27 cellular contexts compared by ENCODE assay signal in the genomic region with DNA sequence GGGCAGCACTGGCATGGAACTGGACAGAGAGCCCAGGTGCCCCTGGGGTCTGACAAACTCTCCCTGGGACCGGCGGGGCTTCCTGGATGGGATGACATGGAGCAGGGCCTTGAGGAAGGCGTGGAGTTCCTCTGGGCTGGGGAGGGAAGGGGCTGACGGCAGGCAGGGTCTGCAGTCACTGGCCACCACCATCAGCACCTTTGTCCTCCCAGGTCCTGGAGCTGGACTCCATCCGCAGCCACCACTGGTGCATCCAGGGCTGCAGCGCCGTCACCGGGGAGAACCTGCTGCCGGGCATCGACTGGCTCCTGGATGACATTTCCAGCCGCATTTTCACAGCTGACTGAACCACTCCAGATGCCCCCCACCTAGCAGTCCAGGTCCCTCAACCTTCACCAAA. TPM values are rescaled to one million over a fixed set of nuclear protein-coding genes. Genes with fewer than 3 reads are reported as not detected.
"Had no signal": no experiment of that assay in that cellular context is flagged by ENCODE, and none has a peak within 500 bp of the region (broad histone marks: within the 10 kb centered on the region; RNA-seq: fewer than 3 reads in every experiment).

No MANE protein-coding gene starts in this region.

- H3K9me3 ChIP-seq: ascending aorta, Peyer's patch, SJCRH30 had no signal

- H3K27ac ChIP-seq: ascending aorta, cardiac muscle cell, Peyer's patch, SJCRH30, SK-N-MC, WERI-Rb-1 had no signal

- H3K4me3 ChIP-seq: ascending aorta, cardiac muscle cell, Peyer's patch, SJCRH30, SK-N-MC had no signal

- DNase-seq: activated CD4-positive, alpha-beta memory T cell treated with anti-CD3 and anti-CD28 coated beads, Interleukin-2, amount 10 ng/mL, durations not matched to agents 7 days and 5 days; activated CD4-positive, alpha-beta T cell treated with anti-CD3 and anti-CD28 coated beads for 1 hour; activated CD4-positive, alpha-beta T cell treated with anti-CD3 and anti-CD28 coated beads for 48 hours; activated CD4-positive, CD25-positive, alpha-beta regulatory T cell; activated gamma-delta T cell; activated naive CD4-positive, alpha-beta T cell treated with Interleukin-2 at 50 U/mL for 16 hours; activated naive CD8-positive, alpha-beta T cell treated with anti-CD3 and anti-CD28 coated beads, Interleukin-2, amount 10 ng/mL, durations not matched to agents 7 days and 5 days; activated T-cell treated with anti-CD3 and anti-CD28 coated beads, Interleukin-2, amount 50 U/mL, for 24 hours; amygdala; MM.1S; MV-4-11; NCI-H1092; NCI-H1436 treated with DMSO at 0.1 percent for 48 hours; NCI-H1694 treated with DMSO at 0.1 percent for 48 hours; NCI-H2029; NCI-H345; NCI-H524 treated with DMSO at 0.1 percent for 48 hours; PC-3; Peyer's patch; RPMI8226; SHP77; SJCRH30; T1000; WERI-Rb-1 had no signal

- H3K27me3 ChIP-seq: ascending aorta, cardiac muscle cell, Peyer's patch, SJCRH30 had no signal

- H3K4me1 ChIP-seq: ascending aorta, SJCRH30 had no signal

- ATAC-seq: PC-3 had no signal

RNA-seq across cellular contexts. Expression of gene BATF2, which starts 24.7 kb away (rescaled TPM):
- polyA plus RNA-seq: cardiac muscle cell had no signal
